27 cellular contexts compared by ENCODE assay signal in the genomic region with DNA sequence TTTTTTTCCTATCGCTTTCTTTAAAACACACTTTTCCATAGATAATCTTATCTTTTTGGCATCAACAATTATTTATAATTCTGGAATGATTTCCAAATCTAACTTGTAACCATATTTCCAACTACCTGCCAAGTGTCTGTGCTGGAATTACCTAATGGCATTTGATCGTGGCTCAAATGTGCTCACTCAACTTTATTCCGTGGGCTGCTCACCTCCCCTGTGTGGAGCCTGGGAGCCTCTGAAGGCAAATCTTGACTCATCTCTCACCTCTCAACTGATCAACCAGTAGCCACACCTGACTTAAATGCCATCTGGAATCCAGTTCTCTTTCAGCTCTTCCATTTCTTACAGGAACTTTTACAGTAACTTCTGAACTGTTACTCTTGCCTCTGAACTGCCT.
DNase-seq lines count a peak whose midpoint lies in the region; ATAC-seq, FAIRE-seq and TF ChIP-seq lines count a peak whose summit lies in the region.
"Had no signal": no experiment of that assay in that cellular context is flagged by ENCODE, and none has a peak within 500 bp of the region (broad histone marks: within the 10 kb centered on the region; RNA-seq: fewer than 3 reads in every experiment).

No MANE protein-coding gene starts in this region.

- no peak overlapping the region for H2AFZ ChIP-seq in mesenchymal stem cell (ENCODE audit: low read depth, low read length)
- no peak overlapping the region for H2AFZ ChIP-seq in hepatocyte
- no peak overlapping the region for H2AFZ ChIP-seq in HepG2 (ENCODE audit: low read length)

- no peak overlapping the region for H3K4me3 ChIP-seq in mesenchymal stem cell (ENCODE audit: insufficient read depth in 1 of 2, low read depth in 1 of 2, low read length in 2 of 2)
- no peak overlapping the region for H3K4me3 ChIP-seq in hepatocyte
- no peak overlapping the region for H3K4me3 ChIP-seq in HepG2 (replicated peaks in 1 of 3; ENCODE audit: insufficient read depth in 1 of 3, low read depth in 2 of 3, low read length in 3 of 3)
- H3K4me3 ChIP-seq: BLaER1, GM12878 had no signal

- in situ Hi-C loops in HepG2 (cut with HindIII; ENCODE audit: extremely low pct_ligation_motif_present, low pct_unique_long_range_greater_than_20kb) = no loop called here

- WGBS in mesenchymal stem cell = 85% methylated on average over 3 of the region's 3 CpGs
- 84% methylated on average over 3 of the region's 3 CpGs for WGBS in hepatocyte (ENCODE audit: low lambda C conversion rate, missing lambda C conversion rate)
- WGBS in HepG2 (ENCODE audit: low lambda C conversion rate) = 53% methylated on average over 3 of the region's 3 CpGs

- H2AK5ac ChIP-seq in mesenchymal stem cell (ENCODE audit: low read length, severe bottlenecking) = no peak overlapping the region

- no peak overlapping the region for H4K8ac ChIP-seq in mesenchymal stem cell (ENCODE audit: low read length)

- H3K27ac ChIP-seq in foreskin keratinocyte (no peak overlapping the region), mesenchymal stem cell (ENCODE audit: low read length, poor library complexity, severe bottlenecking) (no peak overlapping the region), hepatocyte (no peak overlapping the region), HepG2 (ENCODE audit: extremely low read length, insufficient read depth, low read length) (no peak overlapping the region)
- H3K27ac ChIP-seq: BLaER1 had no signal

- H3K27me3 ChIP-seq in foreskin keratinocyte (no peaks in the 10 kb centered on the region), mesenchymal stem cell (ENCODE audit: control insufficient read depth in 1 of 2, insufficient read depth in 1 of 2, low read length in 2 of 2) (peaks cover 0 to 2% of the 10 kb centered on the region in 2 experiments), hepatocyte (no peaks in the 10 kb centered on the region), HepG2 (ENCODE audit: control insufficient read depth in 1 of 2, insufficient read depth in 2 of 2, low read length in 2 of 2) (no peaks in the 10 kb centered on the region)
- H3K27me3 ChIP-seq: BE2C, BLaER1 had no signal

- H3K79me2 ChIP-seq in hepatocyte (no peaks in the 10 kb centered on the region), HepG2 (ENCODE audit: insufficient read depth, low read length) (no peaks in the 10 kb centered on the region)

- DNase-seq in NCI-H226 = peak; percentile 62
- peak; percentile 18 for DNase-seq in NCI-H69 (lab: John Stamatoyannopoulos, UW)
- no peak for DNase-seq in foreskin keratinocyte
- DNase-seq in mesenchymal stem cell = no peak
- no peak for DNase-seq in RCC 7860 (ENCODE audit: low spot score)
- no peak for DNase-seq in hepatocyte (ENCODE audit: low spot score)
- no peak for DNase-seq in HepG2 (ENCODE audit: low spot score)
- DNase-seq: 8988T; ACHN; BE2C; C1 segment of cervical spinal cord; CD4-positive, alpha-beta memory T cell; CD4-positive, CD25-positive, alpha-beta regulatory T cell; CD8-positive, alpha-beta memory T cell; COR-L47; DMS 273 treated with DMSO at 0.1 percent for 48 hours; DMS153; DMS53; DMS79; DND-41; EL; GDM1 had no signal

- H3K9ac ChIP-seq in mesenchymal stem cell (ENCODE audit: low read length) = no peak overlapping the region
- no peak overlapping the region for H3K9ac ChIP-seq in HepG2 (ENCODE audit: insufficient read depth, low read depth, low read length)
- H3K9ac ChIP-seq: BLaER1 had no signal

- H3K4me2 ChIP-seq in mesenchymal stem cell (ENCODE audit: low read length, poor library complexity, severe bottlenecking) (no peak overlapping the region), hepatocyte (no peak overlapping the region), HepG2 (ENCODE audit: low read depth, low read length) (no peak overlapping the region)
- H3K4me2 ChIP-seq: BLaER1 had no signal

- no peak for TF ChIP-seq POLR2A in HepG2 (IDR thresholded peaks at IDR 0.05; ENCODE audit: insufficient read depth in 1 of 2, low read depth in 2 of 2, low read length in 2 of 2)

- no peak for TF ChIP-seq EP300 in HepG2 (IDR thresholded peaks at IDR 0.05; ENCODE audit: low read depth in 2 of 2, low read length in 2 of 2)
- no peak for TF ChIP-seq EP300 in HepG2 (CRISPR knock-in tag; IDR thresholded peaks at IDR 0.05; ENCODE audit: borderline replicate concordance)

- H2BK5ac ChIP-seq in mesenchymal stem cell (ENCODE audit: low read depth, low read length, poor library complexity, severe bottlenecking) = no peak overlapping the region

- H3K14ac ChIP-seq in mesenchymal stem cell (ENCODE audit: low read length in 2 of 2) = no peak overlapping the region

- no peaks in the 10 kb centered on the region for H3K36me3 ChIP-seq in mesenchymal stem cell (ENCODE audit: control insufficient read depth in 1 of 2, insufficient read depth in 2 of 2, low read depth in 1 of 2, low read length in 2 of 2)
- no peaks in the 10 kb centered on the region for H3K36me3 ChIP-seq in hepatocyte (replicated peaks; ENCODE audit: insufficient read depth, low read depth)
- H3K36me3 ChIP-seq in HepG2 (replicated peaks in 1 of 2; ENCODE audit: control insufficient read depth in 1 of 2, insufficient read depth in 2 of 2, low read length in 2 of 2) = no peaks in the 10 kb centered on the region
- H3K36me3 ChIP-seq: BE2C, BLaER1 had no signal

- FAIRE-seq in RCC 7860 (lab: Jason Lieb, UNC) (no peak), HepG2 (lab: Jason Lieb, UNC) (no peak)
- FAIRE-seq: A204.1, GM12878, GM12892, GM19239 had no signal

- H3K79me1 ChIP-seq in mesenchymal stem cell (replicated peaks; ENCODE audit: low read length, poor library complexity, severe bottlenecking) = no peaks in the 10 kb centered on the region

- H3K9me3 ChIP-seq in mesenchymal stem cell (ENCODE audit: control insufficient read depth, low read length) (no peaks in the 10 kb centered on the region), hepatocyte (ENCODE audit: low read depth) (no peaks in the 10 kb centered on the region), HepG2 (ENCODE audit: low read length) (peaks cover 80% of the 10 kb centered on the region)
- H3K9me3 ChIP-seq: BLaER1 had no signal

- CTCF ChIA-PET in HepG2 (lab: Yijun Ruan, JAX; ENCODE audit: low intra/inter-chr PET ratio, low total read pairs) = no interaction called here

- no peak overlapping the region for H3K18ac ChIP-seq in mesenchymal stem cell (ENCODE audit: low read depth in 1 of 2, low read length in 2 of 2)

- TF ChIP-seq CTCF in foreskin keratinocyte (conservative IDR thresholded peaks at IDR 0.05) = no peak
- TF ChIP-seq CTCF in hepatocyte (IDR thresholded peaks at IDR 0.05; ENCODE audit: poor library complexity) = no peak
- TF ChIP-seq CTCF in HepG2 (CRISPR knock-in tag; IDR thresholded peaks at IDR 0.05) = no peak

- H4K20me1 ChIP-seq in hepatocyte (ENCODE audit: insufficient read depth, poor library complexity, severe bottlenecking) (no peaks in the 10 kb centered on the region), HepG2 (ENCODE audit: insufficient read depth, low read length) (no peaks in the 10 kb centered on the region)
- H4K20me1 ChIP-seq: BLaER1 had no signal

- ATAC-seq in foreskin keratinocyte (peak; percentile 53), HepG2 (no peak)
- ATAC-seq: GM12878 had no signal

- no peak overlapping the region for H3K23ac ChIP-seq in mesenchymal stem cell (ENCODE audit: low read length in 2 of 2)

- intact Hi-C loops in HepG2 (cut with micrococcal nuclease; ENCODE audit: unreplicated experiment) = no loop called here

- POLR2A ChIA-PET in HepG2 (lab: Yijun Ruan, JAX) = no interaction called here

- no peaks in the 10 kb centered on the region for H3K9me2 ChIP-seq in hepatocyte (replicated peaks; ENCODE audit: insufficient read depth)

- H2BK12ac ChIP-seq in mesenchymal stem cell (ENCODE audit: low read length in 2 of 2) = no peak overlapping the region

- H2BK120ac ChIP-seq in mesenchymal stem cell (ENCODE audit: low read depth, low read length) = no peak overlapping the region

- H3K4me1 ChIP-seq in foreskin keratinocyte (no peaks in the 10 kb centered on the region), mesenchymal stem cell (ENCODE audit: control insufficient read depth, insufficient read depth, low read depth, low read length) (no peaks in the 10 kb centered on the region), hepatocyte (ENCODE audit: insufficient read depth) (no peaks in the 10 kb centered on the region), HepG2 (ENCODE audit: insufficient read depth, low read length) (no peaks in the 10 kb centered on the region)
- H3K4me1 ChIP-seq: BE2C, BLaER1 had no signal

- no peak overlapping the region for H4K91ac ChIP-seq in mesenchymal stem cell (ENCODE audit: low read length)

- no peak for TF ChIP-seq RAD21 in HepG2 (CRISPR knock-in tag; IDR thresholded peaks at IDR 0.05)

- no peak overlapping the region for H3K4ac ChIP-seq in mesenchymal stem cell (ENCODE audit: low read depth in 1 of 2, low read length in 2 of 2)

- peak overlapping the region; percentile 26 for H2BK15ac ChIP-seq in mesenchymal stem cell (ENCODE audit: low read depth, poor library complexity, severe bottlenecking)

- no TSS peak for BruUV-seq in HepG2 (replicated peaks; lab: Mats Ljungman, UMichigan)

TF ChIP-seq in HepG2, 621 proteins besides CTCF, POLR2A, EP300 and RAD21 (continues in another document):
- TF ChIP-seq, protein P1, sequence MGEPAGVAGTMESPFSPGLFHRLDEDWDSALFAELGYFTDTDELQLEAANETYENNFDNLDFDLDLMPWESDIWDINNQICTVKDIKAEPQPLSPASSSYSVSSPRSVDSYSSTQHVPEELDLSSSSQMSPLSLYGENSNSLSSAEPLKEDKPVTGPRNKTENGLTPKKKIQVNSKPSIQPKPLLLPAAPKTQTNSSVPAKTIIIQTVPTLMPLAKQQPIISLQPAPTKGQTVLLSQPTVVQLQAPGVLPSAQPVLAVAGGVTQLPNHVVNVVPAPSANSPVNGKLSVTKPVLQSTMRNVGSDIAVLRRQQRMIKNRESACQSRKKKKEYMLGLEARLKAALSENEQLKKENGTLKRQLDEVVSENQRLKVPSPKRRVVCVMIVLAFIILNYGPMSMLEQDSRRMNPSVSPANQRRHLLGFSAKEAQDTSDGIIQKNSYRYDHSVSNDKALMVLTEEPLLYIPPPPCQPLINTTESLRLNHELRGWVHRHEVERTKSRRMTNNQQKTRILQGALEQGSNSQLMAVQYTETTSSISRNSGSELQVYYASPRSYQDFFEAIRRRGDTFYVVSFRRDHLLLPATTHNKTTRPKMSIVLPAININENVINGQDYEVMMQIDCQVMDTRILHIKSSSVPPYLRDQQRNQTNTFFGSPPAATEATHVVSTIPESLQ (CRISPR knock-in tag; conservative IDR thresholded peaks at IDR 0.05) = no peak
- TF ChIP-seq ZBTB42 (CRISPR knock-in tag; IDR thresholded peaks at IDR 0.05) = no peak

Comparison
In these comparisons a context has a peak if more than half of its experiments do, and no peak if none do; other contexts are left out.
1. DNase-seq: peak in NCI-H226 (single experiment) and NCI-H69 (single experiment); none in foreskin keratinocyte (0 of 2), mesenchymal stem cell (single experiment), RCC 7860 (single experiment), hepatocyte (single experiment) and HepG2 (single experiment).